ENCODE assay signal across 1 cellular context in genomic region chr3:69385033-69385722, GRCh38.
TF ChIP-seq lines count a peak whose summit lies in the region.

No MANE protein-coding gene starts in this region.

TF ChIP-seq in WTC11, 78 proteins besides CTCF, POLR2A, EP300 and RAD21 (continued from another document):
- TF ChIP-seq MYBL2 (CRISPR knock-in tag; IDR thresholded peaks at IDR 0.05) (no peak), NFYB (CRISPR knock-in tag; conservative IDR thresholded peaks at IDR 0.05; ENCODE audit: low read depth) (no peak), FOXJ3 (CRISPR knock-in tag; IDR thresholded peaks at IDR 0.05; ENCODE audit: borderline replicate concordance) (no peak), ZNF121 (CRISPR knock-in tag; IDR thresholded peaks at IDR 0.05) (no peak)
